In the genomic region with DNA sequence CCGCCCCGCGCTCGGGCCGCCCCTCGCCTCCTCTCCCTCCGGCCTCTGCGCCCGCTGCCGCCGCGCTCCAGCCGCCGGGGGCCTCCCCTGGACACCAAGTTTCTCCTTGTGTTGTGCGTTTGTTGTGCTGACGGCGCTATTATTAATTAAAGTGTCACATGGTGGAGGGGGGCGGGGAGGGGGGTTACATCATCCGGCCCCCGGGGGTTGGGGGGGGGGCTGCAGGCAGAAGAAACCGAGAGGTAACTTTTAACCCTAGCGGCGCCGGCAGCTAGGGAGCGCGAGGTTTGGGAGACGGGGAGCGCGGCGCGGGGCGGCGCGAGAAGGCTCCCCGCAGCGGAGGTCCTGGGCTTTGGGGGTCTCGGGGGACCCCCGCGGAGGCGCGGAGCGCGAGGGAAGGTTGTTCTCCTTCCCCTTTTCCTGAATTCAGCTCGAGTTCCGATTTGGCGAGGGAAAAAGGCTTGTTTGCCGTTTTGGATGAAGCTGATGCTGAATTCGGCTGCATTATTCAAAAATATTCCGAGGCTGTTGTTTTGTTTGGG, we compare ENCODE assay signal across 8 cellular contexts. TPM values are rescaled to one million over a fixed set of nuclear protein-coding genes. Genes with fewer than 3 reads are reported as not detected.
DNase-seq lines count a peak whose midpoint lies in the region; ATAC-seq and TF ChIP-seq lines count a peak whose summit lies in the region.

TSS of gene HRK (minus strand) at position 117 of the 542 bp plus-strand sequence. CDS start 134 bp downstream, outside the sequence.

- TF ChIP-seq EP300 in ovary (IDR thresholded peaks at IDR 0.05), result no peak

- H3K27ac ChIP-seq in breast epithelium (no peak within 1 kb of the TSS), ovary (no peak within 1 kb of the TSS), uterus (no peak within 1 kb of the TSS)

- WGBS in ovary, 3 donors, result 0 to 1% (median 1%) methylated on average over 34 to 49 of the region's 49 CpGs

- ATAC-seq in Right ventricle myocardium superior (ENCODE audit: poor library complexity) (peak; percentile 21), left ventricle myocardium superior (no peak)

- intact Hi-C loops in Right ventricle myocardium superior (cut with DNase I), result loop anchor here (5.0 kb wide), 1 partner anchor 179 kb away; no protein-coding TSS in a partner anchor
- intact Hi-C loops in left ventricle myocardium superior (cut with micrococcal nuclease), result no loop called here
- intact Hi-C loops in breast epithelium (cut with DNase I; ENCODE audit: low total_unique reads), result no loop called here
- intact Hi-C loops in ovary (cut with DNase I), result no loop called here
- intact Hi-C loops in uterus (cut with DNase I; ENCODE audit: low total_unique reads), result no loop called here

- H3K27me3 ChIP-seq in breast epithelium (peaks cover 3 to 72% of the 10 kb centered on the region in 2 donors), ovary (no peaks in the 10 kb centered on the region), uterus (peaks cover 14 to 31% of the 10 kb centered on the region in 2 donors)

- peaks cover 7 to 26% of the 10 kb centered on the region in 2 donors for H3K4me1 ChIP-seq in breast epithelium
- peaks cover 1% of the 10 kb centered on the region for H3K4me1 ChIP-seq in ovary (ENCODE audit: insufficient read depth)
- peaks cover 0 to 26% of the 10 kb centered on the region in 2 donors for H3K4me1 ChIP-seq in uterus

- no peaks in the 10 kb centered on the region for H3K9me3 ChIP-seq in breast epithelium
- H3K9me3 ChIP-seq in ovary, result no peaks in the 10 kb centered on the region
- no peaks in the 10 kb centered on the region for H3K9me3 ChIP-seq in uterus

- H3K36me3 ChIP-seq in breast epithelium (no peaks in the 10 kb centered on the region), ovary (no peaks in the 10 kb centered on the region), uterus (no peaks in the 10 kb centered on the region)

- TF ChIP-seq POLR2A in breast epithelium (IDR thresholded peaks at IDR 0.05) (no peak), ovary (IDR thresholded peaks at IDR 0.05) (no peak), uterus (IDR thresholded peaks at IDR 0.05) (no peak)

- DNase-seq in Right ventricle myocardium superior (no peak), left ventricle myocardium superior (no peak), NCI-H1092 treated with DMSO at 0.1 percent for 48 hours (lab: John Stamatoyannopoulos, UW) (peak; percentile 31), breast epithelium (ENCODE audit: low spot score in 2 of 2) (no peak), ovary (peak in 1 of 5 donors; percentile 37), uterus (no peak), COLO668 (lab: John Stamatoyannopoulos, UW; ENCODE audit: unreplicated experiment) (no peak)
- no peak for DNase-seq in activated CD4-positive, alpha-beta T cell treated with anti-CD3 and anti-CD28 coated beads for 1 hour

- TF ChIP-seq CTCF in breast epithelium (IDR thresholded peaks at IDR 0.05), result no peak
- TF ChIP-seq CTCF in ovary (IDR thresholded peaks at IDR 0.05), result no peak
- TF ChIP-seq CTCF in uterus (IDR thresholded peaks at IDR 0.05), result no peak

- peak within 1 kb of the TSS; percentile 13 to 63 (median 38) for H3K4me3 ChIP-seq in breast epithelium
- peak within 1 kb of the TSS; percentile 8 for H3K4me3 ChIP-seq in ovary
- H3K4me3 ChIP-seq in uterus, result no peak within 1 kb of the TSS

RNA-seq across cellular contexts. Expression of gene HRK, which starts in this region (rescaled TPM):
- 0.27 TPM for total RNA-seq in Right ventricle myocardium superior
- 0.20 TPM for total RNA-seq in left ventricle myocardium superior
- total RNA-seq in breast epithelium, result under 1 TPM; 0.15 to 0.33 (median 0.16) TPM
- under 1 TPM in 5 of 7 donors, not detected in 2; under 0.01 to 0.30 (median 0.20) TPM for total RNA-seq in ovary
- under 1 TPM in 1 of 2 donors, not detected in 1; 0.08 TPM for polyA plus RNA-seq in ovary
- total RNA-seq in uterus, result 1 to 10 TPM in 1 of 4 donors, under 1 TPM in 1, not detected in 2; 0.55 to 1.5 TPM

Comparison
In these comparisons a context has a peak if more than half of its experiments do, and no peak if none do; other contexts are left out.
1. Peak in ATAC-seq in Right ventricle myocardium superior; RNA of the gene not detected or under 1 TPM.
2. H3K4me3 ChIP-seq: peak in breast epithelium (3 of 3) and ovary (single experiment); none in uterus (0 of 2).